21 cellular contexts compared by ENCODE assay signal in the genomic region with DNA sequence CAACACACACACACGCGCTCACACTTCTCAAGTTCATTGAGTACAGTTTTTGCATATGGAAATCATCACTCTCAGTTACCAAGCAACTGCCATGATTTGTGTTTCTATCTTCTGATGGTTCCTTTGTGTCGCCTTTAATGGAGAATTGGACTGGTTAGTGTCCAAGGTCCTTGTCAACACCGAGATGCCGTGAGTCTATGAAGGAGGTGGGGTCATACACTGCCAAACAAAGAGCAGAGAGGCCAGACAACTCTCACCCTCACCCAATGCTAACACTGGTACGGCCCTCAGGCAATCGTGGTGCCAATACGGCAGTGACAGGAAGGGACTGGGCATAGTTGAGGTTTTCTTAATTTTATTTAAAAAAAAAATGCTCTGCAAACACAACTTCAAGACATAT. TPM values are rescaled to one million over a fixed set of nuclear protein-coding genes. Genes with fewer than 3 reads are reported as not detected.
A peak's percentile ranks its signal among the peaks of the same experiment; 100 is the strongest.
DNase-seq lines count a peak whose midpoint lies in the region; ATAC-seq, FAIRE-seq and TF ChIP-seq lines count a peak whose summit lies in the region.
"Had no signal": no experiment of that assay in that cellular context is flagged by ENCODE, and none has a peak within 500 bp of the region (broad histone marks: within the 10 kb centered on the region; RNA-seq: fewer than 3 reads in every experiment).

No MANE protein-coding gene starts in this region.

- peaks cover 20% of the 10 kb centered on the region for H3K4me1 Mint-ChIP-seq in MCF 10A (ENCODE audit: insufficient read depth, unreplicated experiment)
- peaks cover 27% of the 10 kb centered on the region for H3K4me1 Mint-ChIP-seq in endodermal cell
- H3K4me1 Mint-ChIP-seq in activated CD4-positive, alpha-beta memory T cell treated with anti-CD3 and anti-CD28 coated beads, Interleukin-2, amount 10 ng/mL, durations not matched to agents 7 days and 5 days: no peaks in the 10 kb centered on the region
- H3K4me1 Mint-ChIP-seq in chondrocyte (ENCODE audit: low read depth): peaks cover 42% of the 10 kb centered on the region
- H3K4me1 Mint-ChIP-seq: T-cell had no signal

- peak overlapping the region; percentile 57 for H3K4me2 ChIP-seq in HepG2 (ENCODE audit: low read depth, low read length)

- intact Hi-C loops in breast epithelium (cut with DNase I; ENCODE audit: low total_unique reads) (no loop called here), MCF 10A (cut with micrococcal nuclease) (loop anchor here (5.0 kb wide), 2 partner anchors 52 to 122 kb away; no protein-coding TSS in a partner anchor), HepG2 (cut with micrococcal nuclease; ENCODE audit: unreplicated experiment) (loop anchor here (5.0 kb wide), 1 partner anchor 73 kb away; no protein-coding TSS in a partner anchor)

- in situ Hi-C loops in HepG2 (cut with HindIII; ENCODE audit: extremely low pct_ligation_motif_present, low pct_unique_long_range_greater_than_20kb): no loop called here

- peak in 1 of 2 donors; percentile 58 for DNase-seq in breast epithelium (ENCODE audit: low spot score in 2 of 2)
- DNase-seq in MCF 10A (ENCODE audit: unreplicated experiment): no peak
- no peak for DNase-seq in endodermal cell
- peak; percentile 31 for DNase-seq in HepG2 (ENCODE audit: low spot score)
- no peak for DNase-seq in activated CD4-positive, alpha-beta memory T cell treated with anti-CD3 and anti-CD28 coated beads, Interleukin-2, amount 10 ng/mL, durations not matched to agents 7 days and 5 days
- DNase-seq in chondrocyte (ENCODE audit: low spot score): no peak
- DNase-seq in NCI-H2196 (lab: John Stamatoyannopoulos, UW; ENCODE audit: unreplicated experiment): no peak
- DNase-seq: activated CD4-positive, alpha-beta T cell treated with anti-CD3 and anti-CD28 coated beads, Interleukin-2, amount 50 U/mL, for 4 hours; activated T-cell treated with anti-CD3 and anti-CD28 coated beads, Interleukin-2, amount 50 U/mL, for 48 hours; C1 segment of cervical spinal cord; DMS79; KG1; naive B cell; NCI-H1105; stimulated activated CD4-positive, alpha-beta T cell treated with anti-CD3 and anti-CD28 coated beads, Interleukin-15, amount 100 ng/mL, for 24 hours; stimulated activated naive CD8-positive, alpha-beta T cell treated with anti-CD3 and anti-CD28 coated beads, Interleukin-15, Interleukin-2, amounts not matched to agents 100 U/mL and 50 U/mL, for 24 hours; T-cell; upper lobe of right lung had no signal

- CTCF ChIA-PET in MCF 10A (lab: Yijun Ruan, JAX): interaction anchor here (0.6 kb wide), 1 partner anchor 56 kb away, joined by 3 read pairs; no protein-coding TSS in a partner anchor
- CTCF ChIA-PET in HepG2 (lab: Yijun Ruan, JAX; ENCODE audit: low intra/inter-chr PET ratio, low total read pairs): no interaction called here
- CTCF ChIA-PET in activated CD4-positive, alpha-beta memory T cell treated with anti-CD3 and anti-CD28 coated beads, Interleukin-2, amount 10 ng/mL, durations not matched to agents 7 days and 5 days (lab: Charles Lee): no interaction called here

- TF ChIP-seq EP300 in HepG2 (IDR thresholded peaks at IDR 0.05; ENCODE audit: low read depth in 2 of 2, low read length in 2 of 2) (no peak), HepG2 (CRISPR knock-in tag; IDR thresholded peaks at IDR 0.05; ENCODE audit: borderline replicate concordance) (no peak)

- peak; percentile 65 for ATAC-seq in HepG2
- ATAC-seq: activated naive CD4-positive, alpha-beta T cell treated with anti-CD3 and anti-CD28 coated beads, Interleukin-2, amount 50 U/mL, for 72 hours; stimulated activated naive CD8-positive, alpha-beta T cell treated with anti-CD3 and anti-CD28 coated beads, Interleukin-15, Interleukin-2, amounts not matched to agents 100 U/mL and 50 U/mL, for 24 hours; T-cell; upper lobe of right lung had no signal

- H3K36me3 ChIP-seq in breast epithelium: no peaks in the 10 kb centered on the region
- H3K36me3 ChIP-seq in endodermal cell (ENCODE audit: control insufficient read depth, insufficient read depth, low read length): no peaks in the 10 kb centered on the region
- H3K36me3 ChIP-seq in HepG2 (replicated peaks in 1 of 2; ENCODE audit: control insufficient read depth in 1 of 2, insufficient read depth in 2 of 2, low read length in 2 of 2): no peaks in the 10 kb centered on the region
- H3K36me3 ChIP-seq in subcutaneous abdominal adipose tissue (ENCODE audit: control insufficient read depth in 5 of 5, insufficient read depth in 5 of 5, low read length in 5 of 5): no peaks in the 10 kb centered on the region
- H3K36me3 ChIP-seq: upper lobe of right lung had no signal

- no peak for TF ChIP-seq POLR2A in breast epithelium (IDR thresholded peaks at IDR 0.05)
- no peak for TF ChIP-seq POLR2A in HepG2 (IDR thresholded peaks at IDR 0.05; ENCODE audit: insufficient read depth in 1 of 2, low read depth in 2 of 2, low read length in 2 of 2)

- POLR2A ChIA-PET in MCF 10A (lab: Yijun Ruan, JAX): no interaction called here
- POLR2A ChIA-PET in HepG2 (lab: Yijun Ruan, JAX): interaction anchor here (1.0 to 1.3 kb wide), 2 partner anchors 42 to 73 kb away, joined by 3 read pairs; no protein-coding TSS in a partner anchor
- POLR2A ChIA-PET in activated CD4-positive, alpha-beta memory T cell treated with anti-CD3 and anti-CD28 coated beads, Interleukin-2, amount 10 ng/mL, durations not matched to agents 7 days and 5 days (lab: Charles Lee): no interaction called here

- WGBS in endodermal cell (ENCODE audit: insufficient coverage in 1 of 2, insufficient read length in 1 of 2), 2 experiments: 96 to 100% methylated on average over 2 to 8 of the region's 8 CpGs
- 28% methylated on average over 8 of the region's 8 CpGs for WGBS in HepG2 (ENCODE audit: low lambda C conversion rate)

- BruUV-seq in MCF 10A (replicated peaks; lab: Mats Ljungman, UMichigan) (no TSS peak), HepG2 (replicated peaks; lab: Mats Ljungman, UMichigan) (no TSS peak)

- H3K9ac ChIP-seq in endodermal cell (ENCODE audit: extremely low read depth, low read length, poor library complexity, severe bottlenecking) (peak overlapping the region; percentile 9), HepG2 (ENCODE audit: insufficient read depth, low read depth, low read length) (no peak overlapping the region), subcutaneous abdominal adipose tissue (ENCODE audit: low read length in 5 of 5) (no peak overlapping the region)

- no peak for TF ChIP-seq CTCF in breast epithelium (IDR thresholded peaks at IDR 0.05)
- no peak for TF ChIP-seq CTCF in MCF 10A (IDR thresholded peaks at IDR 0.05; ENCODE audit: unreplicated experiment)
- no peak for TF ChIP-seq CTCF in endodermal cell (conservative IDR thresholded peaks at IDR 0.05)
- TF ChIP-seq CTCF in HepG2 (CRISPR knock-in tag; IDR thresholded peaks at IDR 0.05): no peak
- TF ChIP-seq CTCF in chondrocyte (IDR thresholded peaks at IDR 0.05): no peak

- no peaks in the 10 kb centered on the region for H3K9me3 ChIP-seq in breast epithelium
- H3K9me3 ChIP-seq in endodermal cell (ENCODE audit: control insufficient read depth, low read length): no peaks in the 10 kb centered on the region
- no peaks in the 10 kb centered on the region for H3K9me3 ChIP-seq in HepG2 (ENCODE audit: low read length)
- H3K9me3 ChIP-seq in subcutaneous abdominal adipose tissue (ENCODE audit: control insufficient read depth in 5 of 5, low read length in 5 of 5): no peaks in the 10 kb centered on the region
- H3K9me3 ChIP-seq: upper lobe of right lung had no signal

- H3K27me3 ChIP-seq in breast epithelium (no peaks in the 10 kb centered on the region), endodermal cell (ENCODE audit: control insufficient read depth, insufficient read depth, low read length, poor library complexity, severe bottlenecking) (no peaks in the 10 kb centered on the region), HepG2 (ENCODE audit: control insufficient read depth in 1 of 2, insufficient read depth in 2 of 2, low read length in 2 of 2) (no peaks in the 10 kb centered on the region), subcutaneous abdominal adipose tissue (ENCODE audit: control insufficient read depth in 5 of 5, insufficient read depth in 4 of 5, low read length in 5 of 5) (no peaks in the 10 kb centered on the region)
- H3K27me3 ChIP-seq: upper lobe of right lung had no signal

- H2AFZ ChIP-seq in HepG2 (ENCODE audit: low read length): no peak overlapping the region

- H3K36me3 Mint-ChIP-seq in MCF 10A (ENCODE audit: insufficient read depth, unreplicated experiment): peaks cover 6% of the 10 kb centered on the region
- no peaks in the 10 kb centered on the region for H3K36me3 Mint-ChIP-seq in endodermal cell (ENCODE audit: low read depth)
- no peaks in the 10 kb centered on the region for H3K36me3 Mint-ChIP-seq in activated CD4-positive, alpha-beta memory T cell treated with anti-CD3 and anti-CD28 coated beads, Interleukin-2, amount 10 ng/mL, durations not matched to agents 7 days and 5 days (ENCODE audit: low read depth)
- H3K36me3 Mint-ChIP-seq in chondrocyte (ENCODE audit: low read depth): no peaks in the 10 kb centered on the region
- H3K36me3 Mint-ChIP-seq: activated naive CD4-positive, alpha-beta T cell treated with anti-CD3 and anti-CD28 coated beads, Interleukin-2, amount 50 U/mL, for 72 hours; naive B cell; T-cell had no signal

- H3K27ac ChIP-seq in breast epithelium (peak overlapping the region; percentile 26 to 70), endodermal cell (ENCODE audit: low read depth, low read length) (peak overlapping the region; percentile 42), HepG2 (ENCODE audit: extremely low read length, insufficient read depth, low read length) (no peak overlapping the region), subcutaneous abdominal adipose tissue (ENCODE audit: low read depth, low read length) (peak overlapping the region; percentile 39)
- H3K27ac ChIP-seq: upper lobe of right lung had no signal

- no peaks in the 10 kb centered on the region for H3K27me3 Mint-ChIP-seq in MCF 10A (ENCODE audit: insufficient read depth, unreplicated experiment)
- H3K27me3 Mint-ChIP-seq in endodermal cell (ENCODE audit: insufficient read depth): peaks cover 39% of the 10 kb centered on the region
- H3K27me3 Mint-ChIP-seq in activated CD4-positive, alpha-beta memory T cell treated with anti-CD3 and anti-CD28 coated beads, Interleukin-2, amount 10 ng/mL, durations not matched to agents 7 days and 5 days: peaks cover 14% of the 10 kb centered on the region
- H3K27me3 Mint-ChIP-seq in chondrocyte (ENCODE audit: low read depth): no peaks in the 10 kb centered on the region

- H3K4me3 ChIP-seq in breast epithelium (no peak overlapping the region), endodermal cell (ENCODE audit: low read length) (peak overlapping the region; percentile 13), HepG2 (replicated peaks in 1 of 3; ENCODE audit: insufficient read depth in 1 of 3, low read depth in 2 of 3, low read length in 3 of 3) (no peak overlapping the region), subcutaneous abdominal adipose tissue (ENCODE audit: low read depth in 1 of 5, low read length in 5 of 5) (no peak overlapping the region)
- H3K4me3 ChIP-seq: upper lobe of right lung had no signal

- H4K20me1 ChIP-seq in HepG2 (ENCODE audit: insufficient read depth, low read length): no peaks in the 10 kb centered on the region

- FAIRE-seq in HepG2 (lab: Jason Lieb, UNC): no peak

- no peaks in the 10 kb centered on the region for H3K4me1 ChIP-seq in breast epithelium
- H3K4me1 ChIP-seq in endodermal cell (ENCODE audit: control insufficient read depth, insufficient read depth, low read length): peaks cover 23% of the 10 kb centered on the region
- peaks cover 54% of the 10 kb centered on the region for H3K4me1 ChIP-seq in HepG2 (ENCODE audit: insufficient read depth, low read length)
- H3K4me1 ChIP-seq in subcutaneous abdominal adipose tissue (ENCODE audit: control insufficient read depth in 5 of 5, insufficient read depth in 5 of 5, low read length in 5 of 5): peaks cover 0 to 27% (median 11%) of the 10 kb centered on the region in 5 donors
- H3K4me1 ChIP-seq: upper lobe of right lung had no signal

- H3K9me3 Mint-ChIP-seq in MCF 10A (ENCODE audit: unreplicated experiment) (no peaks in the 10 kb centered on the region), endodermal cell (no peaks in the 10 kb centered on the region), chondrocyte (ENCODE audit: low read depth) (no peaks in the 10 kb centered on the region)
- H3K9me3 Mint-ChIP-seq in activated CD4-positive, alpha-beta memory T cell treated with anti-CD3 and anti-CD28 coated beads, Interleukin-2, amount 10 ng/mL, durations not matched to agents 7 days and 5 days: no peaks in the 10 kb centered on the region
- H3K9me3 Mint-ChIP-seq: T-cell had no signal

- no peak for TF ChIP-seq RAD21 in HepG2 (CRISPR knock-in tag; IDR thresholded peaks at IDR 0.05)

- H3K79me2 ChIP-seq in HepG2 (ENCODE audit: insufficient read depth, low read length): no peaks in the 10 kb centered on the region

- H3K27ac Mint-ChIP-seq in MCF 10A (ENCODE audit: low read depth, unreplicated experiment) (no peak overlapping the region), endodermal cell (no peak overlapping the region), chondrocyte (ENCODE audit: unreplicated experiment) (no peak overlapping the region)
- H3K27ac Mint-ChIP-seq in activated CD4-positive, alpha-beta memory T cell treated with anti-CD3 and anti-CD28 coated beads, Interleukin-2, amount 10 ng/mL, durations not matched to agents 7 days and 5 days: no peak overlapping the region
- H3K27ac Mint-ChIP-seq: activated naive CD4-positive, alpha-beta T cell treated with anti-CD3 and anti-CD28 coated beads, Interleukin-2, amount 50 U/mL, for 72 hours; T-cell had no signal

- H3K4me3 Mint-ChIP-seq in MCF 10A (ENCODE audit: unreplicated experiment) (no peak overlapping the region), endodermal cell (no peak overlapping the region), chondrocyte (ENCODE audit: unreplicated experiment) (no peak overlapping the region)
- no peak overlapping the region for H3K4me3 Mint-ChIP-seq in activated CD4-positive, alpha-beta memory T cell treated with anti-CD3 and anti-CD28 coated beads, Interleukin-2, amount 10 ng/mL, durations not matched to agents 7 days and 5 days
- H3K4me3 Mint-ChIP-seq: naive B cell, T-cell had no signal

RNA-seq across cellular contexts. Expression of gene SERP2, which starts 9.6 kb away (rescaled TPM):
- 1 to 10 TPM; 2.6 to 6.9 (median 6.4) TPM for total RNA-seq in breast epithelium
- total RNA-seq in MCF 10A (2022): not detected in 2 replicates
- 1 to 10 TPM; 2.9 to 3.5 TPM for total RNA-seq in endodermal cell
- polyA plus RNA-seq in endodermal cell (2013, experiment 1 of 2): 7.0 TPM
- polyA plus RNA-seq in endodermal cell (2013, experiment 2 of 2): 5.7 TPM
- not detected in 2 replicates for total RNA-seq in HepG2 (2016; rRNA removed; fragmentation: Illumina TruSeq; extraction: Trizol)
- total RNA-seq in HepG2 (2016; cell fraction: cytosol; rRNA removed; fragmentation: Illumina TruSeq; extraction: Trizol; ENCODE audit: low read depth): not detected in 2 replicates
- not detected in 2 replicates for total RNA-seq in HepG2 (2016; cell fraction: insoluble cytoplasmic fraction; rRNA removed; fragmentation: Illumina TruSeq; extraction: Trizol)
- not detected in 2 replicates for total RNA-seq in HepG2 (2016; cell fraction: membrane; rRNA removed; fragmentation: Illumina TruSeq; extraction: Trizol)
- not detected in 2 replicates for total RNA-seq in HepG2 (2016; cell fraction: nucleus; rRNA removed; fragmentation: Illumina TruSeq; extraction: Trizol)
- polyA plus RNA-seq in HepG2 (2011; rRNA removed): not detected in 2 replicates
- polyA plus RNA-seq in HepG2 (2011; cell fraction: cytosol; rRNA removed): not detected in 2 replicates
- not detected in 2 replicates for polyA plus RNA-seq in HepG2 (2011; cell fraction: nucleus; rRNA removed)
- polyA plus RNA-seq in HepG2 (2012): not detected in 2 replicates
- polyA plus RNA-seq in HepG2 (2016; cell fraction: cytosol; fragmentation: Illumina TruSeq; extraction: Trizol; ENCODE audit: low read depth): not detected in 2 replicates
- polyA plus RNA-seq in HepG2 (2016; cell fraction: insoluble cytoplasmic fraction; fragmentation: Illumina TruSeq; extraction: Trizol; ENCODE audit: low read depth): not detected in 2 replicates
- polyA plus RNA-seq in HepG2 (2016; cell fraction: membrane; fragmentation: Illumina TruSeq; extraction: Trizol; ENCODE audit: low read depth): not detected in 2 replicates
- not detected in 2 replicates for polyA plus RNA-seq in HepG2 (2016; cell fraction: nucleus; fragmentation: Illumina TruSeq; extraction: Trizol; ENCODE audit: insufficient read depth, low read depth)
- not detected in 2 replicates for polyA minus RNA-seq in HepG2 (2011; rRNA and poly(A)+ RNA removed; ENCODE audit: low replicate concordance)
- polyA minus RNA-seq in HepG2 (2011; cell fraction: cytosol; rRNA and poly(A)+ RNA removed): not detected in 2 replicates
- not detected in 2 replicates for polyA minus RNA-seq in HepG2 (2011; cell fraction: nucleus; rRNA and poly(A)+ RNA removed)
- not detected for total RNA-seq in activated CD4-positive, alpha-beta memory T cell treated with anti-CD3 and anti-CD28 coated beads, Interleukin-2, amount 10 ng/mL, durations not matched to agents 7 days and 5 days
- total RNA-seq in chondrocyte: 6.7 to 9.5 TPM (median 8.5 TPM) in 3 replicates
- total RNA-seq: A172 had no signal
